8 cellular contexts compared by ENCODE assay signal in genomic region chr16:81524885-81525284, GRCh38.
A peak's percentile ranks its signal among the peaks of the same experiment; 100 is the strongest.
DNase-seq lines count a peak whose midpoint lies in the region; ATAC-seq and TF ChIP-seq lines count a peak whose summit lies in the region.
"Not testable (repeated sequence)": the region's sequence is repeated elsewhere in the genome, so short reads cannot be mapped to it uniquely, and the experiment has no call there.

No MANE protein-coding gene starts in this region.

- CTCF ChIA-PET in CD4-positive, alpha-beta T cell (lab: Charles Lee) = not testable (repeated sequence)
- CTCF ChIA-PET in HEK293 (lab: Yijun Ruan, JAX) = interaction anchor here (0.7 to 1.3 kb wide), 2 partner anchors 92 to 581 kb away, joined by 3 to 4 read pairs; no protein-coding TSS in a partner anchor
- CTCF ChIA-PET in T-cell (lab: Charles Lee) = interaction anchor here in 1 of 2 donors (0.5 kb wide), 1 partner anchor 114 kb away, joined by 4 read pairs; no protein-coding TSS in a partner anchor
- CTCF ChIA-PET in activated CD8-positive, alpha-beta T cell treated with anti-CD3 and anti-CD28 coated beads, Interleukin-2, amount 10 ng/mL, durations not matched to agents 7 days and 5 days (lab: Charles Lee) = interaction anchor here (1.0 kb wide), 1 partner anchor 92 kb away, joined by 3 read pairs; no protein-coding TSS in a partner anchor

- not testable (repeated sequence) for H3K4me3 ChIP-seq in HEK293 (ENCODE audit: low read depth, low read length); esophagus squamous epithelium

- POLR2A ChIA-PET in CD4-positive, alpha-beta T cell (lab: Charles Lee); HEK293 (lab: Yijun Ruan, JAX); activated CD8-positive, alpha-beta T cell treated with anti-CD3 and anti-CD28 coated beads, Interleukin-2, amount 10 ng/mL, durations not matched to agents 7 days and 5 days (lab: Charles Lee): not testable (repeated sequence)
- POLR2A ChIA-PET in T-cell (lab: Charles Lee) = interaction anchor here in 1 of 2 donors (0.7 to 1.6 kb wide), 4 partner anchors 55 to 91 kb away, joined by 3 to 11 read pairs (median 5); no protein-coding TSS in a partner anchor

- H3K27ac ChIP-seq in CD4-positive, alpha-beta T cell (ENCODE audit: low read depth, low read length); HEK293 (ENCODE audit: extremely low read depth, low read depth, low read length): not testable (repeated sequence)
- peak overlapping the region in 3 of 4 donors; percentile 94 to 96 (median 96) for H3K27ac ChIP-seq in esophagus squamous epithelium

- not testable (repeated sequence) for TF ChIP-seq POLR2A in esophagus squamous epithelium (IDR thresholded peaks at IDR 0.05)

- not testable (repeated sequence) for ATAC-seq in CD4-positive, alpha-beta T cell (ENCODE audit: poor library complexity); T-cell (replicated peaks in 1 of 4); activated CD8-positive, alpha-beta T cell treated with anti-CD3 and anti-CD28 coated beads, Interleukin-2, amount 10 ng/mL, durations not matched to agents 7 days and 5 days; central memory CD8-positive, alpha-beta T cell (replicated peaks; ENCODE audit: extremely low read depth, poor library complexity, severe bottlenecking); natural killer cell; stimulated activated effector memory CD8-positive, alpha-beta T cell treated with anti-CD3 and anti-CD28 coated beads, Interleukin-12 subunit alpha, Interleukin-12 subunit beta, amount 100 ng/mL, for 72 hours

- WGBS in esophagus squamous epithelium, 2 donors = 94 to 99% methylated on average over 3 to 4 of the region's 4 CpGs

- not testable (repeated sequence) for H3K4me3 Mint-ChIP-seq in CD4-positive, alpha-beta T cell; T-cell; activated CD8-positive, alpha-beta T cell treated with anti-CD3 and anti-CD28 coated beads, Interleukin-2, amount 10 ng/mL, durations not matched to agents 7 days and 5 days
- H3K4me3 Mint-ChIP-seq in central memory CD8-positive, alpha-beta T cell = peak overlapping the region; percentile 72
- H3K4me3 Mint-ChIP-seq in natural killer cell = peak overlapping the region; percentile 70
- peak overlapping the region; percentile 39 for H3K4me3 Mint-ChIP-seq in stimulated activated effector memory CD8-positive, alpha-beta T cell treated with anti-CD3 and anti-CD28 coated beads, Interleukin-12 subunit alpha, Interleukin-12 subunit beta, amount 100 ng/mL, for 72 hours

- H3K36me3 ChIP-seq in HEK293 (ENCODE audit: control insufficient read depth in 2 of 2, insufficient read depth in 1 of 2, low read length in 2 of 2); esophagus squamous epithelium: not testable (repeated sequence)

- H3K9me3 ChIP-seq in CD4-positive, alpha-beta T cell (ENCODE audit: control insufficient read depth, low read length); HEK293 (ENCODE audit: control insufficient read depth, insufficient read depth, low read depth, low read length); esophagus squamous epithelium: not testable (repeated sequence)

- H3K4me1 Mint-ChIP-seq in CD4-positive, alpha-beta T cell (ENCODE audit: low read depth) = peaks cover 71% of the 10 kb centered on the region
- peaks cover 52 to 84% (median 73%) of the 10 kb centered on the region in 3 donors for H3K4me1 Mint-ChIP-seq in T-cell
- H3K4me1 Mint-ChIP-seq in activated CD8-positive, alpha-beta T cell treated with anti-CD3 and anti-CD28 coated beads, Interleukin-2, amount 10 ng/mL, durations not matched to agents 7 days and 5 days (ENCODE audit: low read depth) = peaks cover 94% of the 10 kb centered on the region
- peaks cover 87% of the 10 kb centered on the region for H3K4me1 Mint-ChIP-seq in central memory CD8-positive, alpha-beta T cell
- peaks cover 93 to 94% of the 10 kb centered on the region in 2 donors for H3K4me1 Mint-ChIP-seq in natural killer cell
- peaks cover 94% of the 10 kb centered on the region for H3K4me1 Mint-ChIP-seq in stimulated activated effector memory CD8-positive, alpha-beta T cell treated with anti-CD3 and anti-CD28 coated beads, Interleukin-12 subunit alpha, Interleukin-12 subunit beta, amount 100 ng/mL, for 72 hours

- H3K27ac Mint-ChIP-seq in CD4-positive, alpha-beta T cell = peak overlapping the region; percentile 77
- H3K27ac Mint-ChIP-seq in T-cell = peak overlapping the region; percentile 74 to 88
- peak overlapping the region; percentile 57 for H3K27ac Mint-ChIP-seq in activated CD8-positive, alpha-beta T cell treated with anti-CD3 and anti-CD28 coated beads, Interleukin-2, amount 10 ng/mL, durations not matched to agents 7 days and 5 days
- H3K27ac Mint-ChIP-seq in central memory CD8-positive, alpha-beta T cell (ENCODE audit: low read depth) = peak overlapping the region; percentile 99
- peak overlapping the region; percentile 96 to 100 for H3K27ac Mint-ChIP-seq in natural killer cell
- H3K27ac Mint-ChIP-seq in stimulated activated effector memory CD8-positive, alpha-beta T cell treated with anti-CD3 and anti-CD28 coated beads, Interleukin-12 subunit alpha, Interleukin-12 subunit beta, amount 100 ng/mL, for 72 hours = peak overlapping the region; percentile 93

- H3K36me3 Mint-ChIP-seq in CD4-positive, alpha-beta T cell (ENCODE audit: low read depth); T-cell; natural killer cell: not testable (repeated sequence)
- peaks cover 39% of the 10 kb centered on the region for H3K36me3 Mint-ChIP-seq in activated CD8-positive, alpha-beta T cell treated with anti-CD3 and anti-CD28 coated beads, Interleukin-2, amount 10 ng/mL, durations not matched to agents 7 days and 5 days (ENCODE audit: low read depth)
- peaks cover 45% of the 10 kb centered on the region for H3K36me3 Mint-ChIP-seq in central memory CD8-positive, alpha-beta T cell (ENCODE audit: insufficient read depth)
- H3K36me3 Mint-ChIP-seq in stimulated activated effector memory CD8-positive, alpha-beta T cell treated with anti-CD3 and anti-CD28 coated beads, Interleukin-12 subunit alpha, Interleukin-12 subunit beta, amount 100 ng/mL, for 72 hours = peaks cover 23% of the 10 kb centered on the region

- not testable (repeated sequence) for H3K4me1 ChIP-seq in HEK293 (ENCODE audit: control insufficient read depth, insufficient read depth, low read length)
- H3K4me1 ChIP-seq in esophagus squamous epithelium = peaks cover 39 to 97% (median 50%) of the 10 kb centered on the region in 3 donors

- not testable (repeated sequence) for TF ChIP-seq CTCF in CD4-positive, alpha-beta T cell (IDR thresholded peaks at IDR 0.05); HEK293 (tag by site-specific recombination; IDR thresholded peaks at IDR 0.05); esophagus squamous epithelium (IDR thresholded peaks at IDR 0.05); natural killer cell (IDR thresholded peaks at IDR 0.05)

- intact Hi-C loops in CD4-positive, alpha-beta T cell (cut with DNase I, micrococcal nuclease) = loop anchor here in 1 of 2 experiments (5.0 kb wide), 1 partner anchor 83 kb away; the partner anchor contains the start of gene CMIP
- intact Hi-C loops in esophagus squamous epithelium (cut with DNase I) = not testable (repeated sequence)
- intact Hi-C loops in natural killer cell (cut with micrococcal nuclease) = loop anchor here (1.0 to 5.0 kb wide), 6 partner anchors 32 to 307 kb away; no protein-coding TSS in a partner anchor

- not testable (repeated sequence) for DNase-seq in CD4-positive, alpha-beta T cell; T-cell; activated CD8-positive, alpha-beta T cell treated with anti-CD3 and anti-CD28 coated beads, Interleukin-2, amount 10 ng/mL, durations not matched to agents 7 days and 5 days; central memory CD8-positive, alpha-beta T cell (ENCODE audit: low spot score in 2 of 2); esophagus squamous epithelium (lab: John Stamatoyannopoulos, UW); natural killer cell; stimulated activated effector memory CD8-positive, alpha-beta T cell treated with anti-CD3 and anti-CD28 coated beads, Interleukin-12 subunit alpha, Interleukin-12 subunit beta, amount 100 ng/mL, for 72 hours (ENCODE audit: low spot score in 2 of 2)

- H3K27me3 Mint-ChIP-seq in CD4-positive, alpha-beta T cell; T-cell; activated CD8-positive, alpha-beta T cell treated with anti-CD3 and anti-CD28 coated beads, Interleukin-2, amount 10 ng/mL, durations not matched to agents 7 days and 5 days (ENCODE audit: low read depth); central memory CD8-positive, alpha-beta T cell; natural killer cell (ENCODE audit: low read depth in 2 of 2): not testable (repeated sequence)

- not testable (repeated sequence) for H3K27me3 ChIP-seq in CD4-positive, alpha-beta T cell (ENCODE audit: control insufficient read depth, insufficient read depth, low read length); esophagus squamous epithelium

- not testable (repeated sequence) for H3K9me3 Mint-ChIP-seq in CD4-positive, alpha-beta T cell; T-cell; activated CD8-positive, alpha-beta T cell treated with anti-CD3 and anti-CD28 coated beads, Interleukin-2, amount 10 ng/mL, durations not matched to agents 7 days and 5 days (ENCODE audit: insufficient read depth); central memory CD8-positive, alpha-beta T cell; natural killer cell; stimulated activated effector memory CD8-positive, alpha-beta T cell treated with anti-CD3 and anti-CD28 coated beads, Interleukin-12 subunit alpha, Interleukin-12 subunit beta, amount 100 ng/mL, for 72 hours
